In genomic region chr12:7972734-7973488, GRCh38 we compare ENCODE assay signal across 1 cellular context.
TF ChIP-seq lines count a peak whose summit lies in the region.

No MANE protein-coding gene starts in this region.

TF ChIP-seq in GM23338, 12 proteins besides CTCF, POLR2A, EP300 and RAD21:
- no peak for TF ChIP-seq JUNB (IDR thresholded peaks at IDR 0.05; ENCODE audit: unreplicated experiment)
- TF ChIP-seq ZNF114 (CRISPR knock-in tag; IDR thresholded peaks at IDR 0.05), result no peak
- no peak for TF ChIP-seq CREB1 (CRISPR knock-in tag; IDR thresholded peaks at IDR 0.05; ENCODE audit: low read depth)
- no peak for TF ChIP-seq STAT1 (IDR thresholded peaks at IDR 0.05; ENCODE audit: unreplicated experiment)
- TF ChIP-seq POLR2AphosphoS5 (IDR thresholded peaks at IDR 0.05; ENCODE audit: low read depth), result no peak
- TF ChIP-seq ETS1 (IDR thresholded peaks at IDR 0.05), result no peak
- TF ChIP-seq ZNF331 (CRISPR knock-in tag; IDR thresholded peaks at IDR 0.05; ENCODE audit: low read depth), result no peak
- TF ChIP-seq EZH2 (IDR thresholded peaks at IDR 0.05; ENCODE audit: low read depth, unreplicated experiment), result no peak
- no peak for TF ChIP-seq REST (IDR thresholded peaks at IDR 0.05; ENCODE audit: unreplicated experiment)
- no peak for TF ChIP-seq ZNF462 (CRISPR knock-in tag; IDR thresholded peaks at IDR 0.05)
- TF ChIP-seq NANOG (IDR thresholded peaks at IDR 0.05; ENCODE audit: borderline replicate concordance), result no peak
- no peak for TF ChIP-seq EZH2phosphoT487 (IDR thresholded peaks at IDR 0.05; ENCODE audit: unreplicated experiment)
